ENCODE assay signal across 12 cellular contexts in the genomic region with DNA sequence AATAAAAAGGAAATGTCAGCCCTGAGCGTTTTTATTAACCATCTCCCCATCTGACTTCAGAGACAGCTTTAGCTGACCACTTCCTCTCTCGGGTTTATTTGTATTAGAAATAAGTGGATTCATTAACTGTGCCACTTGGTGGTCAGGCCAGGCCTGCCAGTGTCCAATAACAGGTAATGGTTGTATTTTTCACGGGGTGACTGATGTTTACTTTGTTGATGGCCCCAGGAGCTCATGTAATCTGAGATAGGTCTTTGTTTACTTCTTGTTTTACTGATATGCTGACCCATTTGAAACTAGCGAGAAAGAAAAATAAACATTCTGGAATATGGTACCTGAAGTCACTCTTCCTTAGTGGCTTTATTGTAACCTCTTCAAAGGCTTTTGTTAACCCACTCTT.
DNase-seq lines count a peak whose midpoint lies in the region; ATAC-seq lines count a peak whose summit lies in the region.
"Had no signal": no experiment of that assay in that cellular context is flagged by ENCODE, and none has a peak within 500 bp of the region (broad histone marks: within the 10 kb centered on the region; RNA-seq: fewer than 3 reads in every experiment).

No MANE protein-coding gene starts in this region.

- H3K14ac ChIP-seq in mesenchymal stem cell (ENCODE audit: low read length in 2 of 2): no peak overlapping the region

- no peak overlapping the region for H3K4me3 ChIP-seq in mesenchymal stem cell (ENCODE audit: insufficient read depth in 1 of 2, low read depth in 1 of 2, low read length in 2 of 2)
- H3K4me3 ChIP-seq: esophagus muscularis mucosa had no signal

- no peak overlapping the region for H3K27ac ChIP-seq in mesenchymal stem cell (ENCODE audit: low read length, poor library complexity, severe bottlenecking)
- H3K27ac ChIP-seq: esophagus muscularis mucosa had no signal

- no peak overlapping the region for H2BK5ac ChIP-seq in mesenchymal stem cell (ENCODE audit: low read depth, low read length, poor library complexity, severe bottlenecking)

- H3K4ac ChIP-seq in mesenchymal stem cell (ENCODE audit: low read depth in 1 of 2, low read length in 2 of 2): no peak overlapping the region

- no peak overlapping the region for H3K23ac ChIP-seq in mesenchymal stem cell (ENCODE audit: low read length in 2 of 2)

- no peak overlapping the region for H2BK12ac ChIP-seq in mesenchymal stem cell (ENCODE audit: low read length in 2 of 2)

- no peak overlapping the region for H2BK15ac ChIP-seq in mesenchymal stem cell (ENCODE audit: low read depth, poor library complexity, severe bottlenecking)

- H4K8ac ChIP-seq in mesenchymal stem cell (ENCODE audit: low read length): no peak overlapping the region

- H3K4me2 ChIP-seq in mesenchymal stem cell (ENCODE audit: low read length, poor library complexity, severe bottlenecking): no peak overlapping the region

- H3K4me1 ChIP-seq in mesenchymal stem cell (ENCODE audit: control insufficient read depth, insufficient read depth, low read depth, low read length): no peaks in the 10 kb centered on the region
- H3K4me1 ChIP-seq: esophagus muscularis mucosa had no signal

- H3K36me3 ChIP-seq in mesenchymal stem cell (ENCODE audit: control insufficient read depth in 1 of 2, insufficient read depth in 2 of 2, low read depth in 1 of 2, low read length in 2 of 2): no peaks in the 10 kb centered on the region
- H3K36me3 ChIP-seq: esophagus muscularis mucosa had no signal

- H4K91ac ChIP-seq in mesenchymal stem cell (ENCODE audit: low read length): no peak overlapping the region

- no peak overlapping the region for H3K18ac ChIP-seq in mesenchymal stem cell (ENCODE audit: low read depth in 1 of 2, low read length in 2 of 2)

- no peak for ATAC-seq in GM21786 (IDR thresholded peaks at IDR 0.05; ENCODE audit: unreplicated experiment)
- ATAC-seq: SK-N-SH treated with all-trans-retinoic acid at 6 μM for 48 hours had no signal

- no peaks in the 10 kb centered on the region for H3K27me3 ChIP-seq in mesenchymal stem cell (ENCODE audit: control insufficient read depth in 1 of 2, insufficient read depth in 1 of 2, low read length in 2 of 2)
- H3K27me3 ChIP-seq: esophagus muscularis mucosa had no signal

- no peak overlapping the region for H2AFZ ChIP-seq in mesenchymal stem cell (ENCODE audit: low read depth, low read length)

- DNase-seq in NOMO-1 treated with DMSO at 0.1 percent for 48 hours (lab: John Stamatoyannopoulos, UW; ENCODE audit: unreplicated experiment): peak; percentile 41
- DNase-seq in NOMO-1 treated with dmso at 0.1 percent for 144 hours (lab: John Stamatoyannopoulos, UW; ENCODE audit: unreplicated experiment): no peak
- peak; percentile 64 to 76 for DNase-seq in NCI-H1930 (lab: John Stamatoyannopoulos, UW)
- DNase-seq in T1000 (lab: John Stamatoyannopoulos, UW): peak; percentile 2
- no peak for DNase-seq in mesenchymal stem cell
- DNase-seq in C1 segment of cervical spinal cord (lab: John Stamatoyannopoulos, UW): no peak
- DNase-seq in activated CD4-positive, alpha-beta T cell treated with anti-CD3 and anti-CD28 coated beads, Interleukin-2, amount 50 U/mL, for 4 hours: no peak
- DNase-seq: activated CD4-positive, alpha-beta T cell treated with anti-CD3 and anti-CD28 coated beads for 48 hours; NCI-H187 treated with DMSO at 0.1 percent for 48 hours had no signal

- H2BK120ac ChIP-seq in mesenchymal stem cell (ENCODE audit: low read depth, low read length): no peak overlapping the region

- 0% methylated on average over 3 of the region's 4 CpGs for WGBS in mesenchymal stem cell

- no peak overlapping the region for H3K9ac ChIP-seq in mesenchymal stem cell (ENCODE audit: low read length)

- no peaks in the 10 kb centered on the region for H3K79me1 ChIP-seq in mesenchymal stem cell (replicated peaks; ENCODE audit: low read length, poor library complexity, severe bottlenecking)

- no peak overlapping the region for H2AK5ac ChIP-seq in mesenchymal stem cell (ENCODE audit: low read length, severe bottlenecking)

- H3K9me3 ChIP-seq in mesenchymal stem cell (ENCODE audit: control insufficient read depth, low read length): no peaks in the 10 kb centered on the region
- H3K9me3 ChIP-seq: esophagus muscularis mucosa had no signal

Comparison
In these comparisons a context has a peak if more than half of its experiments do, and no peak if none do; other contexts are left out.
1. DNase-seq: peak in NOMO-1 treated with DMSO at 0.1 percent for 48 hours (single experiment), NCI-H1930 (2 of 2) and T1000 (single experiment); none in NOMO-1 treated with dmso at 0.1 percent for 144 hours (single experiment), mesenchymal stem cell (single experiment), C1 segment of cervical spinal cord (0 of 14) and activated CD4-positive, alpha-beta T cell treated with anti-CD3 and anti-CD28 coated beads, Interleukin-2, amount 50 U/mL, for 4 hours (0 of 2).